Comparison of ENCODE assay signal across 24 cellular contexts in the genomic region with DNA sequence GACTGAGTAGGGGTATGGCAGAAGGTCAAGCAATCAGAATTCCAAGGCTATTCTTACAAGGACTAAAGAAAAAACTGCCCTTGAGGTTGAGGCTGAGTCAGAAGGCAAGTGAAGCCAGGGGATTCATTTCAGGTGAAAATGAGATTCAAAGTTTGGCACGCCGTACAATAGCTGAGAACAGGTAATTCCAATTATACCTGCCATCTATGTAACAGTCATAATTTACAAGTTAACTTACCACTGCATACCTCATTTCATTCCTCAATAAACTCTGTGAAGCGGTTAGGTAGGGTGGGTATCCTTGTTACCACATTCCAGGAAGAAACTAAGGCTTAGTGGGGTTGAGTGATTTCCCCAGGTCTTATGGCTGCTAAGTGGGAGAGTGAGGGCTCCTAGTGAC.
"Had no signal": no experiment of that assay in that cellular context is flagged by ENCODE, and none has a peak within 500 bp of the region (broad histone marks: within the 10 kb centered on the region; RNA-seq: fewer than 3 reads in every experiment).

No MANE protein-coding gene starts in this region.

- DNase-seq: Karpas-422, KG1, MG63, NCI-H1092, NCI-H1105 treated with DMSO at 0.1 percent for 48 hours, NCI-H1417 treated with DMSO at 0.1 percent for 48 hours, NCI-H146, NCI-H1694 treated with DMSO at 0.1 percent for 48 hours, NCI-H2029, NCI-H2081 treated with DMSO at 0.1 percent for 48 hours, NCI-H2171, NCI-H226, NCI-H446, NCI-H510A, NCI-H524 treated with DMSO at 0.1 percent for 48 hours, NCI-H69, NCI-H774, PC-9, Peyer's patch, SHP77 treated with DMSO at 0.1 percent for 48 hours, SJCRH30 had no signal

- ATAC-seq: Right ventricle myocardium inferior, SK-N-SH treated with all-trans-retinoic acid at 6 μM for 48 hours had no signal

- H2AFZ ChIP-seq: PC-9 had no signal

- H3K27ac ChIP-seq: HL-60, PC-9, Peyer's patch, SJCRH30 had no signal

- H3K27me3 ChIP-seq: MG63, Peyer's patch, SJCRH30 had no signal

- H3K36me3 ChIP-seq: MG63, Peyer's patch, SJCRH30 had no signal

- H3K9me3 ChIP-seq: MG63, Peyer's patch, SJCRH30 had no signal

- H3K4me2 ChIP-seq: PC-9 had no signal

- H3K4me3 ChIP-seq: MG63, PC-9, Peyer's patch, SJCRH30 had no signal

- H3K4me1 ChIP-seq: Peyer's patch, SJCRH30 had no signal
